1 cellular context compared by ENCODE assay signal in the genomic region with DNA sequence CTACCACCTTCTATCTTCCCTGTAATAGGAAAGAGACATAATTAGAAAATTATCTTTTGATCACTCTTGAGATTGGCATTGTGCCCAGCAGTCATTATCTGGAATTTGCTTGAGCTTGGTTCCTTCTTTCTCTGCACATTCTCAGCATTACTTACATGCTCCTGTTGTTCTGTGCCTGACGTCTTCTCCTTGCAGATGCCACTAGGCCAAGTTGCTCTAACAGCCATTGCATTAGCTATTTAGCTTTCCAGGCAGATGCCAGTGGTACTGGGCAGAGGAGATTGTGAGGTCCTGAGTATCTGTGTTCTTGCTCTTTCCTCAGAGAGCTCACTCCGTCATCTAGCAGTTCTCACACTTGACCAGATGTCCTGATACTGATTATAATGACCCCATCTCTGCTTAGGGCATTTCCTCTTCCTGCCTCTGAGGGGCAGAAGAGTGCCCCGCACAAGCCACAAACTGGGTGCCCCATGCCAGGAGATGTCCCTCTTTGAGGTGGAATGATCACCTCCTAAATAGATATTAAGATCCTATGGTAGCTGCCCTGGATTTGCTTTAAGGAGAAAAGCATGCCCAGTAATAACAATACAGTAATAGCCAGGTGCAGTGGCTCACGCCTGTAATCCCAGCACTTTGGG.
TF ChIP-seq lines count a peak whose summit lies in the region.

No MANE protein-coding gene starts in this region.

TF ChIP-seq in GM12878, 131 proteins besides CTCF, POLR2A, EP300 and RAD21:
- TF ChIP-seq, protein P1, sequence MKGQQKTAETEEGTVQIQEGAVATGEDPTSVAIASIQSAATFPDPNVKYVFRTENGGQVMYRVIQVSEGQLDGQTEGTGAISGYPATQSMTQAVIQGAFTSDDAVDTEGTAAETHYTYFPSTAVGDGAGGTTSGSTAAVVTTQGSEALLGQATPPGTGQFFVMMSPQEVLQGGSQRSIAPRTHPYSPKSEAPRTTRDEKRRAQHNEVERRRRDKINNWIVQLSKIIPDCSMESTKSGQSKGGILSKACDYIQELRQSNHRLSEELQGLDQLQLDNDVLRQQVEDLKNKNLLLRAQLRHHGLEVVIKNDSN (IDR thresholded peaks at IDR 0.05; ENCODE audit: borderline replicate concordance, extremely low read length, insufficient read depth, low read depth, low read length) = no peak
- TF ChIP-seq SIX5 (IDR thresholded peaks at IDR 0.05; ENCODE audit: low read depth, low read length, severe bottlenecking) = no peak
- TF ChIP-seq ETV6 (conservative IDR thresholded peaks at IDR 0.05 in 1 of 2, IDR thresholded peaks at IDR 0.05 in 1 of 2; ENCODE audit: borderline replicate concordance in 1 of 2, low read depth in 1 of 2) = no peak
- TF ChIP-seq, protein P2, sequence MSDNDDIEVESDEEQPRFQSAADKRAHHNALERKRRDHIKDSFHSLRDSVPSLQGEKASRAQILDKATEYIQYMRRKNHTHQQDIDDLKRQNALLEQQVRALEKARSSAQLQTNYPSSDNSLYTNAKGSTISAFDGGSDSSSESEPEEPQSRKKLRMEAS (IDR thresholded peaks at IDR 0.05; ENCODE audit: low read depth, low read length) = no peak
- TF ChIP-seq POU2F2 (IDR thresholded peaks at IDR 0.05; ENCODE audit: borderline replicate concordance, low read depth, low read length) = no peak
- no peak for TF ChIP-seq KDM1A (IDR thresholded peaks at IDR 0.05; ENCODE audit: borderline replicate concordance)
- TF ChIP-seq, protein P3, sequence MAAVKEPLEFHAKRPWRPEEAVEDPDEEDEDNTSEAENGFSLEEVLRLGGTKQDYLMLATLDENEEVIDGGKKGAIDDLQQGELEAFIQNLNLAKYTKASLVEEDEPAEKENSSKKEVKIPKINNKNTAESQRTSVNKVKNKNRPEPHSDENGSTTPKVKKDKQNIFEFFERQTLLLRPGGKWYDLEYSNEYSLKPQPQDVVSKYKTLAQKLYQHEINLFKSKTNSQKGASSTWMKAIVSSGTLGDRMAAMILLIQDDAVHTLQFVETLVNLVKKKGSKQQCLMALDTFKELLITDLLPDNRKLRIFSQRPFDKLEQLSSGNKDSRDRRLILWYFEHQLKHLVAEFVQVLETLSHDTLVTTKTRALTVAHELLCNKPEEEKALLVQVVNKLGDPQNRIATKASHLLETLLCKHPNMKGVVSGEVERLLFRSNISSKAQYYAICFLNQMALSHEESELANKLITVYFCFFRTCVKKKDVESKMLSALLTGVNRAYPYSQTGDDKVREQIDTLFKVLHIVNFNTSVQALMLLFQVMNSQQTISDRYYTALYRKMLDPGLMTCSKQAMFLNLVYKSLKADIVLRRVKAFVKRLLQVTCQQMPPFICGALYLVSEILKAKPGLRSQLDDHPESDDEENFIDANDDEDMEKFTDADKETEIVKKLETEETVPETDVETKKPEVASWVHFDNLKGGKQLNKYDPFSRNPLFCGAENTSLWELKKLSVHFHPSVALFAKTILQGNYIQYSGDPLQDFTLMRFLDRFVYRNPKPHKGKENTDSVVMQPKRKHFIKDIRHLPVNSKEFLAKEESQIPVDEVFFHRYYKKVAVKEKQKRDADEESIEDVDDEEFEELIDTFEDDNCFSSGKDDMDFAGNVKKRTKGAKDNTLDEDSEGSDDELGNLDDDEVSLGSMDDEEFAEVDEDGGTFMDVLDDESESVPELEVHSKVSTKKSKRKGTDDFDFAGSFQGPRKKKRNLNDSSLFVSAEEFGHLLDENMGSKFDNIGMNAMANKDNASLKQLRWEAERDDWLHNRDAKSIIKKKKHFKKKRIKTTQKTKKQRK (IDR thresholded peaks at IDR 0.05; ENCODE audit: low read depth, low read length) = no peak
- TF ChIP-seq WRNIP1 (IDR thresholded peaks at IDR 0.05; ENCODE audit: borderline replicate concordance, low read depth, low read length) = no peak
